In genomic region chr1:183105449-183105848, GRCh38 we compare ENCODE assay signal across 1 cellular context.
TF ChIP-seq lines count a peak whose summit lies in the region.

No MANE protein-coding gene starts in this region.

TF ChIP-seq in IMR-90, 13 proteins besides CTCF, POLR2A, EP300 and RAD21 (continued from another document):
- TF ChIP-seq MAZ (IDR thresholded peaks at IDR 0.05; ENCODE audit: borderline replicate concordance, low read depth, low read length) (no peak), NFE2L2 (IDR thresholded peaks at IDR 0.05; ENCODE audit: low read depth, low read length) (no peak), RFX5 (IDR thresholded peaks at IDR 0.05; ENCODE audit: low read depth, low read length) (no peak; the same call in 1 of the 2 replicates)
